Comparison of ENCODE assay signal across 15 cellular contexts in the genomic region with DNA sequence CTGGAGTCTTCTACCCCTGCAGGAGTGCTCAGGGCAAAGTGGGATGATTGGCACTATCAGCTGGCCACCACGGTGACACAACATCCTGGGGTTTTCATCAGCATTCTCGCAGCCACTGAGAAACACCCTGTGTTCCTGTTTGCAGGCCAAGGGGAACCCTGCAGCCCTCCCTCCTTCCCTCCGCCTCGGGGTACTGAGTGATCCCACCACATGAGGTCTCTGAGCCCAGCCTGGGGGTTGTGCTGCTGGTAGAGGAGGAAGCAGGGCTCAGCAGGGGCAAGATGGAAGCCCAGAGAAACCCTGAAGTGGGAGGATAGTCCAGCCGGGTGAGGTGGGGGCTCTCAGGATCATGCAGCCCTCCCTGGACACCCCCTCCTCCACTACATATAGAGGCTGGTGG. TPM values are rescaled to one million over a fixed set of nuclear protein-coding genes. Genes with fewer than 3 reads are reported as not detected.
DNase-seq lines count a peak whose midpoint lies in the region; TF ChIP-seq lines count a peak whose summit lies in the region.
"Had no signal": no experiment of that assay in that cellular context is flagged by ENCODE, and none has a peak within 500 bp of the region (broad histone marks: within the 10 kb centered on the region; RNA-seq: fewer than 3 reads in every experiment).

A gene with protein sequence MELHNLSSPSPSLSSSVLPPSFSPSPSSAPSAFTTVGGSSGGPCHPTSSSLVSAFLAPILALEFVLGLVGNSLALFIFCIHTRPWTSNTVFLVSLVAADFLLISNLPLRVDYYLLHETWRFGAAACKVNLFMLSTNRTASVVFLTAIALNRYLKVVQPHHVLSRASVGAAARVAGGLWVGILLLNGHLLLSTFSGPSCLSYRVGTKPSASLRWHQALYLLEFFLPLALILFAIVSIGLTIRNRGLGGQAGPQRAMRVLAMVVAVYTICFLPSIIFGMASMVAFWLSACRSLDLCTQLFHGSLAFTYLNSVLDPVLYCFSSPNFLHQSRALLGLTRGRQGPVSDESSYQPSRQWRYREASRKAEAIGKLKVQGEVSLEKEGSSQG (minus strand): TSS at position 40 of the 400 bp plus-strand sequence. CDS start 73 bp downstream, outside the sequence.

- no peaks in the 10 kb centered on the region for H3K9me3 ChIP-seq in left ventricle myocardium inferior (replicated peaks)
- H3K9me3 ChIP-seq: left lung, uterus had no signal

- no peaks in the 10 kb centered on the region for H3K4me1 ChIP-seq in left ventricle myocardium inferior
- H3K4me1 ChIP-seq: uterus had no signal

- no peaks in the 10 kb centered on the region for H3K9me3 Mint-ChIP-seq in dendritic cell treated with granulocyte-macrophage colony-stimulating factor and Interleukin-4, amounts not matched to agents 40 ng/mL and 50 ng/mL, for 4 days
- no peaks in the 10 kb centered on the region for H3K9me3 Mint-ChIP-seq in neural crest cell
- H3K9me3 Mint-ChIP-seq: activated naive CD8-positive, alpha-beta T cell treated with anti-CD3 and anti-CD28 coated beads, Interleukin-2, amount 10 ng/mL, durations not matched to agents 7 days and 5 days had no signal

- H3K36me3 Mint-ChIP-seq in dendritic cell treated with granulocyte-macrophage colony-stimulating factor and Interleukin-4, amounts not matched to agents 40 ng/mL and 50 ng/mL, for 4 days (ENCODE audit: low read depth) = peaks cover 16% of the 10 kb centered on the region
- H3K36me3 Mint-ChIP-seq in neural crest cell (ENCODE audit: low read depth) = peaks cover 4% of the 10 kb centered on the region
- H3K36me3 Mint-ChIP-seq: activated naive CD8-positive, alpha-beta T cell treated with anti-CD3 and anti-CD28 coated beads, Interleukin-2, amount 10 ng/mL, durations not matched to agents 7 days and 5 days had no signal

- intact Hi-C loops in dendritic cell treated with granulocyte-macrophage colony-stimulating factor and Interleukin-4, amounts not matched to agents 40 ng/mL and 50 ng/mL, for 4 days (cut with micrococcal nuclease) = no loop called here
- intact Hi-C loops in left ventricle myocardium inferior (cut with micrococcal nuclease) = no loop called here

- peaks cover 45% of the 10 kb centered on the region for H3K4me1 Mint-ChIP-seq in dendritic cell treated with granulocyte-macrophage colony-stimulating factor and Interleukin-4, amounts not matched to agents 40 ng/mL and 50 ng/mL, for 4 days (ENCODE audit: low read depth)
- no peaks in the 10 kb centered on the region for H3K4me1 Mint-ChIP-seq in neural crest cell

- DNase-seq in CD1c-positive myeloid dendritic cell (ENCODE audit: extremely low spot score) = peak; percentile 63
- peak; percentile 68 for DNase-seq in H7
- DNase-seq in neural crest cell (ENCODE audit: low read depth, low spot score) = no peak
- no peak for DNase-seq in GOT3 (lab: John Stamatoyannopoulos, UW)
- no peak for DNase-seq in NCI-H748 treated with DMSO at 0.1 percent for 48 hours (lab: John Stamatoyannopoulos, UW)
- DNase-seq in left ventricle myocardium inferior = no peak
- DNase-seq: activated naive CD8-positive, alpha-beta T cell treated with anti-CD3 and anti-CD28 coated beads, Interleukin-2, amount 10 ng/mL, durations not matched to agents 7 days and 5 days; activated T-cell treated with anti-CD3 and anti-CD28 coated beads for 4 hours; left lung; NCI-H1436; NCI-H446 treated with DMSO at 0.1 percent for 48 hours; stimulated activated naive CD4-positive, alpha-beta T cell treated with Interleukin-2 at 50 U/mL for 16 hours; uterus had no signal

- H3K27me3 ChIP-seq in H7 (ENCODE audit: control insufficient read depth, insufficient read depth, low read length) (no peaks in the 10 kb centered on the region), left ventricle myocardium inferior (ENCODE audit: low read depth) (no peaks in the 10 kb centered on the region)
- H3K27me3 ChIP-seq: cardiac muscle cell, left lung, uterus had no signal

- H3K27ac Mint-ChIP-seq in dendritic cell treated with granulocyte-macrophage colony-stimulating factor and Interleukin-4, amounts not matched to agents 40 ng/mL and 50 ng/mL, for 4 days = peak within 1 kb of the TSS; percentile 47
- peak within 1 kb of the TSS; percentile 87 for H3K27ac Mint-ChIP-seq in neural crest cell (ENCODE audit: unreplicated experiment)
- H3K27ac Mint-ChIP-seq: activated naive CD8-positive, alpha-beta T cell treated with anti-CD3 and anti-CD28 coated beads, Interleukin-2, amount 10 ng/mL, durations not matched to agents 7 days and 5 days had no signal

- H3K36me3 ChIP-seq in H7 (replicated peaks; ENCODE audit: control insufficient read depth, insufficient read depth, low read length) = no peaks in the 10 kb centered on the region; the same call in 1 of the 2 replicates
- H3K36me3 ChIP-seq in left ventricle myocardium inferior = no peaks in the 10 kb centered on the region
- H3K36me3 ChIP-seq: cardiac muscle cell, left lung, uterus had no signal

- peaks cover 42% of the 10 kb centered on the region for H3K27me3 Mint-ChIP-seq in dendritic cell treated with granulocyte-macrophage colony-stimulating factor and Interleukin-4, amounts not matched to agents 40 ng/mL and 50 ng/mL, for 4 days
- no peaks in the 10 kb centered on the region for H3K27me3 Mint-ChIP-seq in neural crest cell (ENCODE audit: low read depth)
- H3K27me3 Mint-ChIP-seq: activated naive CD8-positive, alpha-beta T cell treated with anti-CD3 and anti-CD28 coated beads, Interleukin-2, amount 10 ng/mL, durations not matched to agents 7 days and 5 days had no signal

- no peak within 1 kb of the TSS for H3K4me3 Mint-ChIP-seq in dendritic cell treated with granulocyte-macrophage colony-stimulating factor and Interleukin-4, amounts not matched to agents 40 ng/mL and 50 ng/mL, for 4 days
- H3K4me3 Mint-ChIP-seq in neural crest cell = no peak within 1 kb of the TSS
- H3K4me3 Mint-ChIP-seq: activated naive CD8-positive, alpha-beta T cell treated with anti-CD3 and anti-CD28 coated beads, Interleukin-2, amount 10 ng/mL, durations not matched to agents 7 days and 5 days had no signal

- H3K4me3 ChIP-seq in H7 (ENCODE audit: insufficient read depth, low read depth, low read length) (no peak within 1 kb of the TSS), left ventricle myocardium inferior (no peak within 1 kb of the TSS)
- H3K4me3 ChIP-seq: cardiac muscle cell, left lung, uterus had no signal

- TF ChIP-seq CTCF in neural crest cell (conservative IDR thresholded peaks at IDR 0.05) (no peak), left ventricle myocardium inferior (IDR thresholded peaks at IDR 0.05; ENCODE audit: borderline replicate concordance) (no peak)

- H3K27ac ChIP-seq in left ventricle myocardium inferior (replicated peaks) = no peak within 1 kb of the TSS
- H3K27ac ChIP-seq: cardiac muscle cell, uterus had no signal

RNA-seq across cellular contexts. Expression of the gene that starts here (rescaled TPM):
- 0.69 and 2.4 TPM in 2 replicates for total RNA-seq in H7 (2014; rRNA removed; shearing (Covaris generic))
- total RNA-seq in neural crest cell (1.7 and 1.8 TPM in 2 replicates), left ventricle myocardium inferior (0.36 TPM)
- total RNA-seq: activated naive CD8-positive, alpha-beta T cell treated with anti-CD3 and anti-CD28 coated beads, Interleukin-2, amount 10 ng/mL, durations not matched to agents 7 days and 5 days had no signal

Comparison
In these comparisons a context has a peak if more than half of its experiments do, and no peak if none do; other contexts are left out.
1. DNase-seq: peak in CD1c-positive myeloid dendritic cell (single experiment) and H7 (single experiment); none in neural crest cell (single experiment), GOT3 (single experiment), NCI-H748 treated with DMSO at 0.1 percent for 48 hours (single experiment) and left ventricle myocardium inferior (single experiment).